Comparison of ENCODE assay signal across 6 cellular contexts in the genomic region with DNA sequence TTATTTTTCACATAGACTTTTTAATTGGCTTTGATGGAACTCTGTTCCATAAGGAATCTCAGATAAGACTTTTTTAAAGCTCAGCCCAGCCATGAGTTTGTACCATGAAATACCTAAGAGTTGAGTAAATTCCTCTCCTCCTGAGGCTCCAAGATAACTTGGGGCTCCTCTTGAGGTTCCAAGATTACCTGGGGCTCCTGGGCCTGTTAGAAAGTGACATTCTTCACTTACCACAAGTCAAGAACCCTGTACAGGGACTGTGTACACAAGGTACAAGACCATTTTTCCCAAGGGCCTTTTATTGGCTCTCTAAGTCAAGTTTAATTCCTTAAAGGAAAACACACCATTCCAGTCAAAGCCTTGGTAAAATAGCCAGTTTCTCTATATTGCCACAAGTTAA.
"Had no signal": no experiment of that assay in that cellular context is flagged by ENCODE, and none has a peak within 500 bp of the region (broad histone marks: within the 10 kb centered on the region; RNA-seq: fewer than 3 reads in every experiment).

No MANE protein-coding gene starts in this region.

- H3K4me3 ChIP-seq: GM23338, K562 had no signal

- DNase-seq: H9, HCEC 1CT, IMR-90, KG1 had no signal

- ATAC-seq: GM23338, K562 had no signal
